In the genomic region with DNA sequence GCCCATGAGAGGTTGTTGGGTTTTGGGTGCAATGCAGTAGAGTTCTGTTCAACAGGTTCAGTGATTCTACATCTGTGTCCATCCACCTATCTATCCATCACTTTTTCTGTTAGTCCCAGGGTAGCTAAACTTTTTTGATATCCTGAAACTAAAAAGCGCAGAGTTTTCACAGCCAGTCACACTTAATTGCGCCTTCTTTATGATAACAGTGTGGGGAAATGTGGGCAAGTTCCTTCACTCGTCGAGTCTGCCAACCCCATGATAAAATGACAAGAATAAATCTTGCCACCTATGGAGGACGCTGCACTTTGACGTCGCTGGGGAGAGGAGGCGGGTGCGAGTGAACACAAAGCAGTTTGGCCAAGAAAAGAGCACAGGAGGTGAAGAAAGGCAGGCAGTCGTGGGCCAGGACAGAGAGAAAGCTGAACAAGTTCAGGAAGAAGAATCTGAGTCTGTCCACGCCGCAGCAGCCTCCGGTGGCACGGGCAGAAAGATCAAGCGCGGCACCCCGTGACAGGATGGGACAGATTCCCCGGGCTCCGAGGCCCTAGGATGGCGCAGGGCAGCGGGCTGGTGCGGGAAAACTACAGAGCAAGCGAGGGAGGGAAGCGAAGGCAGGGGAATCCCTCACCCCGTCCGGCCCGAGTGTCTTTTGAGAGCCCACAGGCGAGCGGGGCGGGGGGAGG, we compare ENCODE assay signal across 10 cellular contexts. TPM values are rescaled to one million over a fixed set of nuclear protein-coding genes. Genes with fewer than 3 reads are reported as not detected.
DNase-seq lines count a peak whose midpoint lies in the region; ATAC-seq and TF ChIP-seq lines count a peak whose summit lies in the region.
"Had no signal": no experiment of that assay in that cellular context is flagged by ENCODE, and none has a peak within 500 bp of the region (broad histone marks: within the 10 kb centered on the region; RNA-seq: fewer than 3 reads in every experiment).

No MANE protein-coding gene starts in this region.

- DNase-seq in activated T-helper 2 cell treated with anti-CD3 and anti-CD28 coated beads, Interferon-gamma antibody, Interleukin-2, Interleukin-4, amounts not matched to agents 10 μg/mL and 5 μg/mL and 100 μg/mL, durations not matched to agents 14 hours and 24 hours and 36 hours (ENCODE audit: low spot score), result no peak
- no peak for DNase-seq in mesothelial cell of epicardium (ENCODE audit: low spot score in 2 of 2, unreplicated experiment in 2 of 2)
- DNase-seq in DMS79 (lab: John Stamatoyannopoulos, UW), result no peak
- no peak for DNase-seq in posterior vena cava (ENCODE audit: low spot score)
- DNase-seq in UCSD-AML1 (lab: John Stamatoyannopoulos, UW; ENCODE audit: unreplicated experiment), result no peak
- no peak for DNase-seq in stimulated activated CD4-positive, alpha-beta T cell treated with anti-CD3 and anti-CD28 coated beads, Interleukin-2, amount 100 ng/mL, for 48 hours
- DNase-seq: gastrocnemius medialis had no signal

- intact Hi-C loops in activated T-helper 2 cell treated with anti-CD3 and anti-CD28 coated beads, Interferon-gamma antibody, Interleukin-2, Interleukin-4, amounts not matched to agents 10 μg/mL and 5 μg/mL and 100 μg/mL, durations not matched to agents 14 hours and 24 hours and 36 hours (cut with micrococcal nuclease), result loop anchor here (1.0 to 2.0 kb wide), 2 partner anchors 477 to 989 kb away; no protein-coding TSS in a partner anchor
- intact Hi-C loops in posterior vena cava (cut with DNase I), result no loop called here

- H3K4me1 Mint-ChIP-seq in activated T-helper 2 cell treated with anti-CD3 and anti-CD28 coated beads, Interferon-gamma antibody, Interleukin-2, Interleukin-4, amounts not matched to agents 10 μg/mL and 5 μg/mL and 100 μg/mL, durations not matched to agents 14 hours and 24 hours and 36 hours (ENCODE audit: low read depth), result peaks cover 5% of the 10 kb centered on the region
- H3K4me1 Mint-ChIP-seq in mesothelial cell of epicardium, result peaks cover 7% of the 10 kb centered on the region

- no peak for TF ChIP-seq CTCF in mesothelial cell of epicardium (IDR thresholded peaks at IDR 0.05; ENCODE audit: unreplicated experiment)

- peaks cover 67% of the 10 kb centered on the region for H3K27me3 Mint-ChIP-seq in activated T-helper 2 cell treated with anti-CD3 and anti-CD28 coated beads, Interferon-gamma antibody, Interleukin-2, Interleukin-4, amounts not matched to agents 10 μg/mL and 5 μg/mL and 100 μg/mL, durations not matched to agents 14 hours and 24 hours and 36 hours (ENCODE audit: low read depth)
- H3K27me3 Mint-ChIP-seq in mesothelial cell of epicardium (ENCODE audit: low read depth), result peaks cover 92% of the 10 kb centered on the region

- no peak overlapping the region for H3K27ac Mint-ChIP-seq in activated T-helper 2 cell treated with anti-CD3 and anti-CD28 coated beads, Interferon-gamma antibody, Interleukin-2, Interleukin-4, amounts not matched to agents 10 μg/mL and 5 μg/mL and 100 μg/mL, durations not matched to agents 14 hours and 24 hours and 36 hours
- no peak overlapping the region for H3K27ac Mint-ChIP-seq in mesothelial cell of epicardium

- peak overlapping the region; percentile 20 for H3K4me3 Mint-ChIP-seq in activated T-helper 2 cell treated with anti-CD3 and anti-CD28 coated beads, Interferon-gamma antibody, Interleukin-2, Interleukin-4, amounts not matched to agents 10 μg/mL and 5 μg/mL and 100 μg/mL, durations not matched to agents 14 hours and 24 hours and 36 hours (ENCODE audit: low read depth)
- peak overlapping the region; percentile 54 for H3K4me3 Mint-ChIP-seq in mesothelial cell of epicardium

- ATAC-seq in GM19035 (IDR thresholded peaks at IDR 0.05; ENCODE audit: unreplicated experiment) (peak; percentile 42), HG02938 (IDR thresholded peaks at IDR 0.05; ENCODE audit: unreplicated experiment) (peak; percentile 28)

- H3K36me3 Mint-ChIP-seq in activated T-helper 2 cell treated with anti-CD3 and anti-CD28 coated beads, Interferon-gamma antibody, Interleukin-2, Interleukin-4, amounts not matched to agents 10 μg/mL and 5 μg/mL and 100 μg/mL, durations not matched to agents 14 hours and 24 hours and 36 hours (ENCODE audit: low read depth), result no peaks in the 10 kb centered on the region
- H3K36me3 Mint-ChIP-seq in mesothelial cell of epicardium, result no peaks in the 10 kb centered on the region

- H3K9me3 Mint-ChIP-seq in activated T-helper 2 cell treated with anti-CD3 and anti-CD28 coated beads, Interferon-gamma antibody, Interleukin-2, Interleukin-4, amounts not matched to agents 10 μg/mL and 5 μg/mL and 100 μg/mL, durations not matched to agents 14 hours and 24 hours and 36 hours, result no peaks in the 10 kb centered on the region
- H3K9me3 Mint-ChIP-seq in mesothelial cell of epicardium, result no peaks in the 10 kb centered on the region

RNA-seq across cellular contexts. Expression of a gene that starts 9.2 kb away (rescaled TPM):
- total RNA-seq in activated T-helper 2 cell treated with anti-CD3 and anti-CD28 coated beads, Interferon-gamma antibody, Interleukin-2, Interleukin-4, amounts not matched to agents 10 μg/mL and 5 μg/mL and 100 μg/mL, durations not matched to agents 14 hours and 24 hours and 36 hours, result not detected in 2 replicates
- not detected in 3 replicates for total RNA-seq in mesothelial cell of epicardium
- not detected for total RNA-seq in posterior vena cava
- total RNA-seq: gastrocnemius medialis, LHCN-M2 had no signal
